19 cellular contexts compared by ENCODE assay signal in the genomic region with DNA sequence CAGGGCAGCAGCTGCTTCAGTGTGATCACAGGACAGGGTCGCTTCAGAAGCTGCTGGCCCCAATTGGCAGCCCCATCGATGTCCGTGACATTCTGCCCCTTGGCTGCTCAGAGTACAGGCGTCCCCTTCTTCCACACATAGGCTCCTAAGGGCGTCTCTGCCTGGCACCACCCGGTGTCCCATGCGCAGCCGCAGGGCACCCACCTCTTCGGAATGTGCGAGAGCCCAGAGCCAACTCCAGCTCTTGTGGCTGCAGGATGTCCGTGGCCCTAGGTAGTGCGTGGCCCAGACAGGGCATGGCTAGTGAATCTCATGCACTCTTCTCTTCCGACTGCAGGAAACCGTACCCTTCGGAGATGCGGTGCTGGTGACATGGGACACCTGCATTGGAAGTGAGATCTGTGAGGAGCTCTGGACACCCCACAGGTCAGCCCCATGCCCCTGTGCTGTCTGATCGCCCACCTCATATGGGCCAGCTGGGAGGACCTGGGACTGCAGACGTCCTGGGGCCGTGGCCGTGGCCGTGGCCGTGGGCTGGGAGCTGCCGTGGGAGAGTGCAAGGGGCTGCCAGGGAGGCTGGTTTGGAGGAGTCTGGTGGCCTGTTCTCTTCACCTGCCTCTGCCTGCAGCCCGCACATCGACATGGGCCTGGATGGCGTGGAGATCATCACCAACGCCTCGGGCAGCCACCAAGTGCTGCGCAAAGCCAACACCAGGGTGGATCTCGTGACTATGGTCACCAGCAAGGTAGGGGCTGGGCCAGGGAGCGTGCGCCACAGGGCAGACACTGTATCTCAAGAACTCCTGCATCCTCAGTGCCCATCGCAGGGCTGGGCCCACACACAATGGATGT. TPM values are rescaled to one million over a fixed set of nuclear protein-coding genes. Genes with fewer than 3 reads are reported as not detected.
"Had no signal": no experiment of that assay in that cellular context is flagged by ENCODE, and none has a peak within 500 bp of the region (broad histone marks: within the 10 kb centered on the region; RNA-seq: fewer than 3 reads in every experiment).

No MANE protein-coding gene starts in this region.

- H3K27ac ChIP-seq: parathyroid adenoma, psoas muscle, skin epidermis, uterus had no signal

- H3K4me3 Mint-ChIP-seq: nephron, type B pancreatic cell had no signal

- DNase-seq: central memory CD4-positive, alpha-beta T cell; effector memory CD4-positive, alpha-beta T cell; islet precursor cell; mammary epithelial cell; mucosa of descending colon; psoas muscle; retina; stimulated activated CD4-positive, alpha-beta T cell treated with anti-CD3 and anti-CD28 coated beads, Interleukin-2, amount 100 ng/mL, for 48 hours; stimulated activated naive CD4-positive, alpha-beta T cell treated with Interleukin-2 at 50 U/mL for 16 hours; uterus had no signal

- H3K4me3 ChIP-seq: mucosa of descending colon, psoas muscle, skin epidermis, uterus had no signal

- H2AFZ ChIP-seq: parathyroid adenoma had no signal

- H3K9me3 Mint-ChIP-seq: type B pancreatic cell had no signal

- H3K36me3 ChIP-seq: uterus had no signal

- H3K9me3 ChIP-seq: mucosa of descending colon, psoas muscle, uterus had no signal

- H3K27ac Mint-ChIP-seq: nephron, type B pancreatic cell had no signal

- H3K27me3 Mint-ChIP-seq: type B pancreatic cell had no signal

- ATAC-seq: esophagus mucosa, mucosa of descending colon, psoas muscle, sciatic nerve had no signal

- H3K27me3 ChIP-seq: uterus had no signal

- H3K9ac ChIP-seq: parathyroid adenoma had no signal

- H3K4me1 Mint-ChIP-seq: nephron had no signal

- H3K4me1 ChIP-seq: parathyroid adenoma, psoas muscle, uterus had no signal

- H3K79me2 ChIP-seq: parathyroid adenoma had no signal

RNA-seq across cellular contexts. Expression of gene KRTAP5-7, which starts 53.9 kb away (rescaled TPM):
- total RNA-seq: glomerular endothelial cell, mammary epithelial cell, psoas muscle had no signal
- polyA plus RNA-seq: fibroblast of lung, liver, mammary epithelial cell had no signal
